In genomic region chr12:38386238-38386985, GRCh38 we compare ENCODE assay signal across 14 cellular contexts.
DNase-seq lines count a peak whose midpoint lies in the region; ATAC-seq and TF ChIP-seq lines count a peak whose summit lies in the region.
"Had no signal": no experiment of that assay in that cellular context is flagged by ENCODE, and none has a peak within 500 bp of the region (broad histone marks: within the 10 kb centered on the region; RNA-seq: fewer than 3 reads in every experiment).

No MANE protein-coding gene starts in this region.

- peak; percentile 30 for DNase-seq in COLO829 (ENCODE audit: low spot score)
- DNase-seq in RWPE2 (ENCODE audit: low spot score), result no peak
- DNase-seq in caudate nucleus (lab: John Stamatoyannopoulos, UW), result no peak
- DNase-seq in NCI-H1105 treated with DMSO at 0.1 percent for 48 hours (lab: John Stamatoyannopoulos, UW), result no peak
- no peak for DNase-seq in cortex of kidney (lab: John Stamatoyannopoulos, UW)
- DNase-seq: EL, left cardiac atrium, NCI-H2029, nephron progenitor cell had no signal

- no peak for TF ChIP-seq CTCF in RWPE2 (IDR thresholded peaks at IDR 0.05; ENCODE audit: poor library complexity, severe bottlenecking)

- H3K4me1 ChIP-seq in RWPE2 (ENCODE audit: insufficient read depth, poor library complexity, severe bottlenecking), result peaks cover 48% of the 10 kb centered on the region
- H3K4me1 ChIP-seq: upper lobe of left lung had no signal

- H3K27me3 ChIP-seq in RWPE2 (ENCODE audit: insufficient read depth, poor library complexity, severe bottlenecking), result no peaks in the 10 kb centered on the region
- H3K27me3 ChIP-seq: upper lobe of left lung had no signal

- H3K4me3 ChIP-seq in RWPE2 (ENCODE audit: severe bottlenecking), result no peak overlapping the region
- H3K4me3 ChIP-seq: skin epidermis, upper lobe of left lung had no signal

- peak overlapping the region; percentile 76 for H3K27ac ChIP-seq in RWPE2 (ENCODE audit: poor library complexity, severe bottlenecking)
- no peak overlapping the region for H3K27ac ChIP-seq in caudate nucleus (ENCODE audit: low read depth, low read length)
- H3K27ac ChIP-seq: upper lobe of left lung had no signal

- no peaks in the 10 kb centered on the region for H3K9me3 ChIP-seq in RWPE2 (ENCODE audit: severe bottlenecking)
- H3K9me3 ChIP-seq: upper lobe of left lung had no signal

- ATAC-seq in GM21529 (IDR thresholded peaks at IDR 0.05; ENCODE audit: unreplicated experiment), result peak; percentile 60
- peak; percentile 68 for ATAC-seq in HG03469 (IDR thresholded peaks at IDR 0.05; ENCODE audit: unreplicated experiment)
- ATAC-seq in RWPE2 (ENCODE audit: low read depth), result peak; percentile 54
- no peak for ATAC-seq in GM19455 (IDR thresholded peaks at IDR 0.05; ENCODE audit: unreplicated experiment)
- ATAC-seq: left cardiac atrium had no signal

- no peaks in the 10 kb centered on the region for H3K36me3 ChIP-seq in RWPE2 (ENCODE audit: low read depth)
- H3K36me3 ChIP-seq: upper lobe of left lung had no signal
